ENCODE assay signal across 14 cellular contexts in genomic region chr19:42331333-42331732, GRCh38. TPM values are rescaled to one million over a fixed set of nuclear protein-coding genes. Genes with fewer than 3 reads are reported as not detected.
"Had no signal": no experiment of that assay in that cellular context is flagged by ENCODE, and none has a peak within 500 bp of the region (broad histone marks: within the 10 kb centered on the region; RNA-seq: fewer than 3 reads in every experiment).

No MANE protein-coding gene starts in this region.

RNA-seq across cellular contexts. Expression of gene TMEM145, which starts 18.2 kb away (rescaled TPM):
- total RNA-seq: activated naive CD4-positive, alpha-beta T cell treated with anti-CD3 and anti-CD28 coated beads for 36 hours; activated T-cell treated with anti-CD3 and anti-CD28 coated beads, Interleukin-2, amount 50 U/mL, for 4 hours; aorta; ascending aorta; astrocyte; body of pancreas had no signal

RNA-seq across cellular contexts. Expression of gene PRR19, which starts 29.4 kb away (rescaled TPM):
- total RNA-seq: ascending aorta, bronchial epithelial cell had no signal

RNA-seq across cellular contexts. Expression of gene CNFN, which starts 58.8 kb away (rescaled TPM):
- total RNA-seq: activated naive CD4-positive, alpha-beta T cell treated with anti-CD3 and anti-CD28 coated beads for 36 hours; activated naive CD4-positive, alpha-beta T cell treated with anti-CD3 and anti-CD28 coated beads, Interleukin-2, amount 50 U/mL, for 72 hours; activated naive CD8-positive, alpha-beta T cell treated with anti-CD3 and anti-CD28 coated beads for 36 hours; activated naive CD8-positive, alpha-beta T cell treated with anti-CD3 and anti-CD28 coated beads, Interleukin-2, amount 10 ng/mL, durations not matched to agents 7 days and 5 days; activated T-cell treated with anti-CD3 and anti-CD28 coated beads, Interleukin-2, amount 50 U/mL, for 4 hours; activated T-helper 1 cell treated with anti-CD3 and anti-CD28 coated beads, Interleukin-12 subunit alpha, Interleukin-12 subunit beta, Interleukin-2, Interleukin-4 antibody, amounts not matched to agents 30 ng/mL and 10 ng/mL and 1 ng/mL, durations not matched to agents 14 hours and 24 hours and 36 hours; activated T-helper 2 cell treated with anti-CD3 and anti-CD28 coated beads, Interferon-gamma antibody, Interleukin-2, Interleukin-4, amounts not matched to agents 10 μg/mL and 5 μg/mL and 100 μg/mL, durations not matched to agents 14 hours and 24 hours and 36 hours; ascending aorta; body of pancreas; bronchial epithelial cell; cerebellum; chondrocyte had no signal
